In the genomic region with DNA sequence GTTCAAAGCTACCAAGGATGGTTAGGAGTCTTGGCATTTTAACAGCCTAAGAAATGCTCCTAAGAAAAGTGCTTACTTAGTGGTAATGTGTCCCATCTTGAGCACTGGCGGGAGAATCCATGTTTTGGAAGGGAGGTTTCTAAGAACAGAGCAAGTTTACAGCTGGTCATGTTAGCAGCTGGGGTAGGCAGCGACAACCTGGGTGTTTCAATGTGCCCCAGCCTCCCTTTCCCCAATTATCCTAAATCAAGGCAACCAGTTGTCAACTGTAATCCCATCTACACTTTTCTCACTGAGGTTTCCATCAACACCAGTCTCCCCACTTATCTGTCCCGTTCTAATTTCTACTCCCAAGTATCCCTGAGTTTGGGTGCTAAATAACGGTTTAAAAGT, we compare ENCODE assay signal across 1 cellular context.
TF ChIP-seq lines count a peak whose summit lies in the region.

No MANE protein-coding gene starts in this region.

TF ChIP-seq in HCT116, 20 proteins besides CTCF, POLR2A, EP300 and RAD21 (continued from another document):
- no peak for TF ChIP-seq REST (IDR thresholded peaks at IDR 0.05; ENCODE audit: low read depth)
- TF ChIP-seq SIN3A (IDR thresholded peaks at IDR 0.05; ENCODE audit: low read depth), result no peak
- no peak for TF ChIP-seq POLR2AphosphoS5 (IDR thresholded peaks at IDR 0.05; ENCODE audit: low read depth, low read length)
- no peak for TF ChIP-seq SRF (IDR thresholded peaks at IDR 0.05; ENCODE audit: low read depth)
- TF ChIP-seq JUND (IDR thresholded peaks at IDR 0.05), result no peak
- TF ChIP-seq SP1 (IDR thresholded peaks at IDR 0.05; ENCODE audit: low read depth), result no peak
- TF ChIP-seq, protein P1, sequence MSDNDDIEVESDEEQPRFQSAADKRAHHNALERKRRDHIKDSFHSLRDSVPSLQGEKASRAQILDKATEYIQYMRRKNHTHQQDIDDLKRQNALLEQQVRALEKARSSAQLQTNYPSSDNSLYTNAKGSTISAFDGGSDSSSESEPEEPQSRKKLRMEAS (IDR thresholded peaks at IDR 0.05), result no peak
